In the genomic region with DNA sequence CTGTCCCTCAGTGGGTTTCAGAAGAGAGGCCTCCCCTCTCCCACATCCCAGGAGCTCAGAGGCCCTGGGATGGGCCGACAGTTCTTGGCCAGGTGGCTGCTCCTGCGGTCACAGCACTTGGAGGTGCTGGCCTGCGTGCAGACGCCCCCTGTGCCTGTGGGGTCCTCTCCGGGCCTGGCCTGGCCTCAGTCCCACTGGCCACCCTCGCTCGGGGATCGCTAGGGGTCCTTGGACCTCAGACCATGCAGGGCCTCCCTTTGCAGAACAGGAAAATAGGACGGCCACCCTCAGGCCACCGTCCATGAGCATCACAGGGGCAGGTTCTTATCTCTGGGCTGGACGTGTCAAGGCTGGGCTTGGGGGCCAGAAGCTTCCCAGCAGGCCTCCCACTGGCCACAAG, we compare ENCODE assay signal across 21 cellular contexts. TPM values are rescaled to one million over a fixed set of nuclear protein-coding genes. Genes with fewer than 3 reads are reported as not detected.
DNase-seq lines count a peak whose midpoint lies in the region; ATAC-seq and TF ChIP-seq lines count a peak whose summit lies in the region.
"Had no signal": no experiment of that assay in that cellular context is flagged by ENCODE, and none has a peak within 500 bp of the region (broad histone marks: within the 10 kb centered on the region; RNA-seq: fewer than 3 reads in every experiment).

No MANE protein-coding gene starts in this region.

- H3K27me3 Mint-ChIP-seq in mesothelial cell of epicardium (ENCODE audit: low read depth) (no peaks in the 10 kb centered on the region), natural killer cell (ENCODE audit: low read depth in 2 of 2) (peaks cover 7 to 17% of the 10 kb centered on the region in 2 donors)

- peak overlapping the region; percentile 96 for H3K4me2 ChIP-seq in PC-3 (ENCODE audit: low read length)
- peak overlapping the region; percentile 100 for H3K4me2 ChIP-seq in mammary epithelial cell (ENCODE audit: insufficient read depth, low read depth, low read length)

- H3K27ac ChIP-seq in PC-3 (ENCODE audit: low read length): no peak overlapping the region
- no peak overlapping the region for H3K27ac ChIP-seq in mammary epithelial cell (ENCODE audit: insufficient read depth, low read depth, low read length)
- peak overlapping the region; percentile 82 for H3K27ac ChIP-seq in suprapubic skin
- H3K27ac ChIP-seq: parathyroid adenoma, WERI-Rb-1 had no signal

- intact Hi-C loops in PC-3 (cut with micrococcal nuclease) (no loop called here), mammary epithelial cell (cut with micrococcal nuclease) (no loop called here), natural killer cell (cut with micrococcal nuclease) (no loop called here)

- POLR2A ChIA-PET in PC-3 (lab: Charles Lee; ENCODE audit: unreplicated experiment): no interaction called here

- peaks cover 67% of the 10 kb centered on the region for H3K4me1 Mint-ChIP-seq in mesothelial cell of epicardium
- H3K4me1 Mint-ChIP-seq in natural killer cell: peaks cover 6 to 25% of the 10 kb centered on the region in 2 donors

- no peak overlapping the region for H3K9ac ChIP-seq in PC-3 (ENCODE audit: low read length)
- H3K9ac ChIP-seq in mammary epithelial cell (ENCODE audit: insufficient read depth, low read length): no peak overlapping the region
- H3K9ac ChIP-seq: parathyroid adenoma had no signal

- H3K27ac Mint-ChIP-seq in mesothelial cell of epicardium: peak overlapping the region; percentile 96
- H3K27ac Mint-ChIP-seq in natural killer cell: no peak overlapping the region
- H3K27ac Mint-ChIP-seq: CD8-positive, alpha-beta T cell; effector memory CD8-positive, alpha-beta T cell had no signal

- H3K36me3 ChIP-seq in PC-3 (ENCODE audit: low read depth, low read length): no peaks in the 10 kb centered on the region
- no peaks in the 10 kb centered on the region for H3K36me3 ChIP-seq in mammary epithelial cell (ENCODE audit: insufficient read depth, low read length)
- no peaks in the 10 kb centered on the region for H3K36me3 ChIP-seq in suprapubic skin
- H3K36me3 ChIP-seq: heart right ventricle, WERI-Rb-1 had no signal

- WGBS in mammary epithelial cell (ENCODE audit: low coverage, missing lambda C conversion rate): 27% methylated on average over 11 of the region's 11 CpGs
- no CpG with 5 or more reads among the region's 11 CpGs for WGBS in suprapubic skin

- BruUV-seq in PC-3 (replicated peaks; lab: Mats Ljungman, UMichigan): no TSS peak
- no TSS peak for BruUV-seq in mammary epithelial cell (replicated peaks; lab: Mats Ljungman, UMichigan)

- TF ChIP-seq POLR2A in suprapubic skin (IDR thresholded peaks at IDR 0.05): no peak

- H3K9me2 ChIP-seq in PC-3 (replicated peaks; ENCODE audit: low read length): no peaks in the 10 kb centered on the region

- H3F3A ChIP-seq in PC-3 (ENCODE audit: low read length, unreplicated experiment): no peaks in the 10 kb centered on the region

- CTCF ChIA-PET in PC-3 (lab: Charles Lee): no interaction called here
- CTCF ChIA-PET in mammary epithelial cell (lab: Charles Lee; ENCODE audit: low non-redundant PET): no interaction called here

- H3K27me3 ChIP-seq in PC-3 (ENCODE audit: low read length): no peaks in the 10 kb centered on the region
- no peaks in the 10 kb centered on the region for H3K27me3 ChIP-seq in mammary epithelial cell (ENCODE audit: insufficient read depth, low read length)
- H3K27me3 ChIP-seq in suprapubic skin: peaks cover 8% of the 10 kb centered on the region

- H3K36me3 Mint-ChIP-seq in mesothelial cell of epicardium (no peaks in the 10 kb centered on the region), natural killer cell (no peaks in the 10 kb centered on the region)
- H3K36me3 Mint-ChIP-seq: CD8-positive, alpha-beta T cell; immature natural killer cell; naive thymus-derived CD4-positive, alpha-beta T cell had no signal

- TF ChIP-seq CTCF in PC-3 (conservative IDR thresholded peaks at IDR 0.05; ENCODE audit: low read depth, low read length) (no peak), mammary epithelial cell (conservative IDR thresholded peaks at IDR 0.05 in 1 of 2, IDR thresholded peaks at IDR 0.05 in 1 of 2; ENCODE audit: extremely low read depth in 1 of 2, insufficient read depth in 1 of 2, low read depth in 1 of 2, low read length in 2 of 2) (no peak), mesothelial cell of epicardium (IDR thresholded peaks at IDR 0.05; ENCODE audit: unreplicated experiment) (no peak), suprapubic skin (IDR thresholded peaks at IDR 0.05) (no peak), natural killer cell (IDR thresholded peaks at IDR 0.05) (no peak)

- peaks cover 5% of the 10 kb centered on the region for H3K9me3 Mint-ChIP-seq in mesothelial cell of epicardium
- H3K9me3 Mint-ChIP-seq in natural killer cell: no peaks in the 10 kb centered on the region
- H3K9me3 Mint-ChIP-seq: CD8-positive, alpha-beta T cell; effector memory CD8-positive, alpha-beta T cell; immature natural killer cell; naive thymus-derived CD4-positive, alpha-beta T cell had no signal

- H3K79me2 ChIP-seq in PC-3 (ENCODE audit: low read length) (no peaks in the 10 kb centered on the region), mammary epithelial cell (ENCODE audit: insufficient read depth, low read length) (no peaks in the 10 kb centered on the region)
- H3K79me2 ChIP-seq: parathyroid adenoma had no signal

- no peaks in the 10 kb centered on the region for H3K9me3 ChIP-seq in PC-3 (ENCODE audit: low read length)
- no peaks in the 10 kb centered on the region for H3K9me3 ChIP-seq in mammary epithelial cell (replicated peaks; ENCODE audit: insufficient read depth, low read length)
- H3K9me3 ChIP-seq in suprapubic skin: no peaks in the 10 kb centered on the region
- H3K9me3 ChIP-seq: heart right ventricle had no signal

- H2AFZ ChIP-seq in PC-3 (ENCODE audit: low read length) (peak overlapping the region; percentile 83; the same call in 1 of the 2 replicates), mammary epithelial cell (ENCODE audit: low read depth, low read length) (peak overlapping the region; percentile 98)
- H2AFZ ChIP-seq: parathyroid adenoma had no signal

- peaks cover 18% of the 10 kb centered on the region for H3K4me1 ChIP-seq in PC-3 (ENCODE audit: insufficient read depth, low read length)
- H3K4me1 ChIP-seq in mammary epithelial cell (ENCODE audit: insufficient read depth, low read length): peaks cover 15% of the 10 kb centered on the region
- peaks cover 50% of the 10 kb centered on the region for H3K4me1 ChIP-seq in suprapubic skin

- H4K20me1 ChIP-seq in PC-3 (ENCODE audit: low read length): no peaks in the 10 kb centered on the region
- no peaks in the 10 kb centered on the region for H4K20me1 ChIP-seq in mammary epithelial cell (ENCODE audit: insufficient read depth, low read length)

- ATAC-seq in PC-3 (no peak), natural killer cell (no peak)
- ATAC-seq: CD8-positive, alpha-beta T cell; effector memory CD8-positive, alpha-beta T cell; naive thymus-derived CD4-positive, alpha-beta T cell had no signal

- no peak for TF ChIP-seq EP300 in suprapubic skin (IDR thresholded peaks at IDR 0.05)

- H3K4me3 Mint-ChIP-seq in mesothelial cell of epicardium: peak overlapping the region; percentile 34
- no peak overlapping the region for H3K4me3 Mint-ChIP-seq in natural killer cell
- H3K4me3 Mint-ChIP-seq: CD8-positive, alpha-beta T cell; effector memory CD8-positive, alpha-beta T cell; naive thymus-derived CD4-positive, alpha-beta T cell had no signal

- dilution Hi-C loops in mammary epithelial cell (cut with HindIII; ENCODE audit: low sequenced_read_pairs): no loop called here

- DNase-seq in PC-3: no peak
- no peak for DNase-seq in mammary epithelial cell
- DNase-seq in mesothelial cell of epicardium (ENCODE audit: low spot score in 2 of 2, unreplicated experiment in 2 of 2): no peak
- DNase-seq in suprapubic skin (ENCODE audit: low spot score in 2 of 2): no peak
- no peak for DNase-seq in SHP77 treated with DMSO at 0.1 percent for 48 hours (lab: John Stamatoyannopoulos, UW)
- DNase-seq in natural killer cell: no peak
- no peak for DNase-seq in NCI-H82 (lab: John Stamatoyannopoulos, UW)
- DNase-seq in CD1c-positive myeloid dendritic cell (ENCODE audit: extremely low spot score): no peak
- DNase-seq: activated CD4-positive, alpha-beta T cell treated with anti-CD3 and anti-CD28 coated beads, Interleukin-2, amount 50 U/mL, for 4 hours; activated gamma-delta T cell treated with Interleukin-2 at 50 U/mL for 16 hours; CD8-positive, alpha-beta T cell; cerebellar nuclear complex; effector memory CD8-positive, alpha-beta T cell; immature natural killer cell; naive thymus-derived CD4-positive, alpha-beta T cell; stimulated activated CD4-positive, alpha-beta T cell treated with anti-CD3 and anti-CD28 coated beads, Interleukin-4, amount 100 ng/mL, for 24 hours; T-helper 2 cell; WERI-Rb-1 had no signal

- in situ Hi-C loops in mammary epithelial cell (cut with MboI; ENCODE audit: low sequenced_read_pairs in 2 of 2): no loop called here

- H3K4me3 ChIP-seq in PC-3 (ENCODE audit: low read length): 0 out of 2 replicates have a peak overlapping the region, but pooled peaks have one; percentile 69
- H3K4me3 ChIP-seq in mammary epithelial cell (replicated peaks in 1 of 3; ENCODE audit: insufficient read depth in 1 of 3, low read depth in 2 of 3, low read length in 3 of 3): no peak overlapping the region
- peak overlapping the region; percentile 21 for H3K4me3 ChIP-seq in suprapubic skin
- H3K4me3 ChIP-seq: lung had no signal

RNA-seq across cellular contexts. Expression of a gene that starts 30.0 kb away (rescaled TPM):
- total RNA-seq in PC-3 (2014; rRNA removed): 30.6 and 38.5 TPM in 2 replicates
- 1 to 10 TPM; 2.5 to 9.6 TPM for total RNA-seq in mammary epithelial cell
- 4.7 TPM for polyA plus RNA-seq in mammary epithelial cell
- 1.1 TPM for polyA minus RNA-seq in mammary epithelial cell
- total RNA-seq in mesothelial cell of epicardium: 105 to 106 TPM (median 106 TPM) in 3 replicates
- 100 to 1,000 TPM in 3 of 4 donors, 10 to 100 TPM in 1; 59.1 to 222 (median 155) TPM for total RNA-seq in suprapubic skin
- 100 to 1,000 TPM; 227 to 390 (median 325) TPM for total RNA-seq in natural killer cell
- polyA plus RNA-seq: naive thymus-derived CD4-positive, alpha-beta T cell had no signal

Comparison
In these comparisons a context has a peak if more than half of its experiments do, and no peak if none do; other contexts are left out.
1. H3K4me3 ChIP-seq: peak in PC-3 (single experiment) and suprapubic skin (single experiment); none in mammary epithelial cell (0 of 3).